ENCODE assay signal across 1 cellular context in genomic region chr20:60715172-60715571, GRCh38.
TF ChIP-seq lines count a peak whose summit lies in the region.

No MANE protein-coding gene starts in this region.

TF ChIP-seq in GM23338, 12 proteins besides CTCF, POLR2A, EP300 and RAD21 (continued from another document):
- TF ChIP-seq REST (IDR thresholded peaks at IDR 0.05; ENCODE audit: unreplicated experiment) (no peak), STAT1 (IDR thresholded peaks at IDR 0.05; ENCODE audit: unreplicated experiment) (no peak), EZH2phosphoT487 (IDR thresholded peaks at IDR 0.05; ENCODE audit: unreplicated experiment) (no peak), ZNF462 (CRISPR knock-in tag; IDR thresholded peaks at IDR 0.05) (no peak), ZNF331 (CRISPR knock-in tag; IDR thresholded peaks at IDR 0.05; ENCODE audit: low read depth) (no peak), JUNB (IDR thresholded peaks at IDR 0.05; ENCODE audit: unreplicated experiment) (no peak), ZNF114 (CRISPR knock-in tag; IDR thresholded peaks at IDR 0.05) (no peak), EZH2 (IDR thresholded peaks at IDR 0.05; ENCODE audit: low read depth, unreplicated experiment) (no peak), CREB1 (CRISPR knock-in tag; IDR thresholded peaks at IDR 0.05; ENCODE audit: low read depth) (no peak)
